In the genomic region with DNA sequence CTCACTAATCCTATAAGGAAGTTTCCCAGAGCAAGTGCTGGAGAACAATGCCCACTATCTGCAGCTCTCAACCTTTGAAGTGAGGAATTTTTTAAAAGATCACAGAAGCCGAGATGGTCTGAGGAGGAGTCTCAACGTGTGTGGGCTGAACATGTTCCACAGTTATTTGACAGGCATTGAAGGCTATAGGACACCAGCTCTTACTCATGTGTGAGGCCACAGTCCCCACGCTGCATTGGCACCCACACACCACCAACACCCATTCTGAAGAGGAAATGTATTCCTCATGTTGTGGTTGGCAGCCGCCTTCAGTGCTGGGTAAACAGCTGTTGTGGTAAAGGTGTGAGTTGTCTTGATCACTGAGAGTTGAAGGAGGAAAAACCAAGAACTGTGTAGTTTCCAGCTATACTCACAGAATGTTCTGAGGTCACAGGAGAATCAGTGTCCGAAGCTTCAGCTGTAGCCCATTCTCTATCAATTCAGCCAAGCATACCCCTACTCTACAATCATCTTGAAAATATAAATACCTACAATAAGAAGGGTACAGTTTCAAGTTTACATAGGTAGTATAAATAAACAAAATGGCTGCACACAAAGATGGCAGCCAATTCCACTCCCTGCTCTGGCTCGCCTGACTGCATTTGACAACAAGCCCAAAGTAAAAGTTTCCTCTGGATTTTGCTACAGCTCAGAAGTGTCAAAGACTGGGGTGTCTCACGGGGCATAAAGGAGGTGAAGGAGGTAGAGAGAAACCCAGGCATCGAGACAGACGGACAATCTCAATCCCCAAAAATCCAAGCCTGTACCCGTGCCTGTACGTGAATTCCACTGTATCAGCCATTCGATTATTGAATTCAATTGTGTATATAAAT, we compare ENCODE assay signal across 9 cellular contexts. TPM values are rescaled to one million over a fixed set of nuclear protein-coding genes. Genes with fewer than 3 reads are reported as not detected.
A peak's percentile ranks its signal among the peaks of the same experiment; 100 is the strongest.
DNase-seq lines count a peak whose midpoint lies in the region; ATAC-seq and TF ChIP-seq lines count a peak whose summit lies in the region.
"Had no signal": no experiment of that assay in that cellular context is flagged by ENCODE, and none has a peak within 500 bp of the region (broad histone marks: within the 10 kb centered on the region; RNA-seq: fewer than 3 reads in every experiment).

No MANE protein-coding gene starts in this region.

- H3K9me2 ChIP-seq in GM23338 (ENCODE audit: insufficient read depth): peaks cover 12% of the 10 kb centered on the region

- CTCF ChIA-PET in Calu3 (lab: Charles Lee): no interaction called here

- H3K27me3 Mint-ChIP-seq in Calu3 (ENCODE audit: unreplicated experiment) (no peaks in the 10 kb centered on the region), GM23338 (ENCODE audit: insufficient read depth, low read depth, poor library complexity) (no peaks in the 10 kb centered on the region)

- H2AFZ ChIP-seq in GM23338: no peak overlapping the region

- H3K4me3 Mint-ChIP-seq in Calu3 (ENCODE audit: low read depth, unreplicated experiment): no peak overlapping the region
- H3K4me3 Mint-ChIP-seq in GM23338: no peak overlapping the region

- H3K27ac ChIP-seq in lung (ENCODE audit: low read depth in 1 of 2, low read length in 1 of 2) (no peak overlapping the region), thymus (ENCODE audit: low read depth) (peak overlapping the region; percentile 87), GM23338 (ENCODE audit: low read depth) (no peak overlapping the region)

- H3K36me3 Mint-ChIP-seq in Calu3 (ENCODE audit: insufficient read depth, unreplicated experiment) (no peaks in the 10 kb centered on the region), GM23338 (ENCODE audit: low read depth) (peaks cover 3% of the 10 kb centered on the region; the same call in 1 of the 3 replicates)

- TF ChIP-seq CTCF in lung (IDR thresholded peaks at IDR 0.05; ENCODE audit: control extremely low read depth, extremely low read depth): no peak
- TF ChIP-seq CTCF in Calu3 (IDR thresholded peaks at IDR 0.05; ENCODE audit: unreplicated experiment): no peak
- 0 out of 4 replicates have a peak, but pooled peaks of 1 of the 2 experiments have one; percentile 3 for TF ChIP-seq CTCF in GM23338 (conservative IDR thresholded peaks at IDR 0.05; ENCODE audit: low read depth in 2 of 2)

- H3K36me3 ChIP-seq in lung (ENCODE audit: control insufficient read depth in 2 of 2, insufficient read depth in 2 of 2, low read length in 2 of 2) (no peaks in the 10 kb centered on the region), thymus (ENCODE audit: control insufficient read depth, insufficient read depth) (no peaks in the 10 kb centered on the region), GM23338 (ENCODE audit: insufficient read depth) (no peaks in the 10 kb centered on the region)

- H4K20me1 ChIP-seq in GM23338 (replicated peaks; ENCODE audit: insufficient read depth): no peaks in the 10 kb centered on the region

- WGBS in lung, 2 donors: 81 to 82% methylated on average over 12 of the region's 12 CpGs
- 58% methylated on average over 12 of the region's 12 CpGs for WGBS in thymus

- peak; percentile 76 for ATAC-seq in GM19438 (IDR thresholded peaks at IDR 0.05; ENCODE audit: low read depth, unreplicated experiment)
- ATAC-seq in HG03432 (IDR thresholded peaks at IDR 0.05; ENCODE audit: unreplicated experiment): peak; percentile 96
- peak; percentile 27 for ATAC-seq in lung (ENCODE audit: insufficient read depth, low FRiP score)
- ATAC-seq in GM23338: no peak

- BruUV-seq in Calu3 (replicated peaks; lab: Mats Ljungman, UMichigan): no TSS peak

- DNase-seq in activated CD8-positive, alpha-beta memory T cell treated with anti-CD3 and anti-CD28 coated beads, Interleukin-2, amount 50 U/mL, for 24 hours (ENCODE audit: extremely low read depth): peak; percentile 78
- DNase-seq in lung (ENCODE audit: low spot score) (no peak), Calu3 (no peak), NOMO-1 treated with DMSO at 0.1 percent for 48 hours (lab: John Stamatoyannopoulos, UW; ENCODE audit: unreplicated experiment) (no peak), GM23338 (ENCODE audit: low spot score) (no peak)

- H3K4me1 ChIP-seq in lung (ENCODE audit: control insufficient read depth in 2 of 2, insufficient read depth in 2 of 2, low read length in 2 of 2) (no peaks in the 10 kb centered on the region), thymus (ENCODE audit: control insufficient read depth, insufficient read depth, low read length) (peaks cover 5% of the 10 kb centered on the region), GM23338 (ENCODE audit: insufficient read depth) (no peaks in the 10 kb centered on the region)

- no peaks in the 10 kb centered on the region for H3F3A ChIP-seq in GM23338 (replicated peaks; ENCODE audit: low read depth)

- H3K4me3 ChIP-seq in lung: no peak overlapping the region
- H3K4me3 ChIP-seq in thymus (ENCODE audit: low read length): no peak overlapping the region
- no peak overlapping the region for H3K4me3 ChIP-seq in GM23338

- H3K9me3 Mint-ChIP-seq in Calu3 (ENCODE audit: low read depth, unreplicated experiment) (no peaks in the 10 kb centered on the region), GM23338 (no peaks in the 10 kb centered on the region)

- H3K4me1 Mint-ChIP-seq in Calu3 (ENCODE audit: low read depth, unreplicated experiment) (no peaks in the 10 kb centered on the region), GM23338 (peaks cover 5% of the 10 kb centered on the region; the same call in 2 of the 3 replicates)

- H3K27me3 ChIP-seq in lung (ENCODE audit: control insufficient read depth, insufficient read depth): no peaks in the 10 kb centered on the region
- H3K27me3 ChIP-seq in thymus (ENCODE audit: control insufficient read depth, insufficient read depth): no peaks in the 10 kb centered on the region
- H3K27me3 ChIP-seq in GM23338 (ENCODE audit: insufficient read depth): no peaks in the 10 kb centered on the region

- H3K27ac Mint-ChIP-seq in Calu3 (ENCODE audit: unreplicated experiment) (no peak overlapping the region), GM23338 (no peak overlapping the region)

- H3K9me3 ChIP-seq in lung (ENCODE audit: control insufficient read depth in 2 of 2, insufficient read depth in 1 of 2, low read length in 1 of 2) (no peaks in the 10 kb centered on the region), thymus (ENCODE audit: control insufficient read depth) (no peaks in the 10 kb centered on the region)

- H3K79me2 ChIP-seq in GM23338 (replicated peaks; ENCODE audit: insufficient read depth): no peaks in the 10 kb centered on the region

- H3K4me2 ChIP-seq in GM23338: no peak overlapping the region

- intact Hi-C loops in Calu3 (cut with micrococcal nuclease; ENCODE audit: unreplicated experiment): no loop called here

TF ChIP-seq in GM23338, 12 proteins besides CTCF, POLR2A, EP300 and RAD21 (continues in another document):
- no peak for TF ChIP-seq ZNF331 (CRISPR knock-in tag; IDR thresholded peaks at IDR 0.05; ENCODE audit: low read depth)
- TF ChIP-seq, protein P1, sequence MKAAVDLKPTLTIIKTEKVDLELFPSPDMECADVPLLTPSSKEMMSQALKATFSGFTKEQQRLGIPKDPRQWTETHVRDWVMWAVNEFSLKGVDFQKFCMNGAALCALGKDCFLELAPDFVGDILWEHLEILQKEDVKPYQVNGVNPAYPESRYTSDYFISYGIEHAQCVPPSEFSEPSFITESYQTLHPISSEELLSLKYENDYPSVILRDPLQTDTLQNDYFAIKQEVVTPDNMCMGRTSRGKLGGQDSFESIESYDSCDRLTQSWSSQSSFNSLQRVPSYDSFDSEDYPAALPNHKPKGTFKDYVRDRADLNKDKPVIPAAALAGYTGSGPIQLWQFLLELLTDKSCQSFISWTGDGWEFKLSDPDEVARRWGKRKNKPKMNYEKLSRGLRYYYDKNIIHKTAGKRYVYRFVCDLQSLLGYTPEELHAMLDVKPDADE (IDR thresholded peaks at IDR 0.05): no peak
- no peak for TF ChIP-seq EZH2 (IDR thresholded peaks at IDR 0.05; ENCODE audit: low read depth, unreplicated experiment)
- TF ChIP-seq POLR2AphosphoS5 (IDR thresholded peaks at IDR 0.05; ENCODE audit: low read depth): no peak
- TF ChIP-seq EZH2phosphoT487 (IDR thresholded peaks at IDR 0.05; ENCODE audit: unreplicated experiment): no peak
- TF ChIP-seq STAT1 (IDR thresholded peaks at IDR 0.05; ENCODE audit: unreplicated experiment): no peak
- TF ChIP-seq, protein P2, sequence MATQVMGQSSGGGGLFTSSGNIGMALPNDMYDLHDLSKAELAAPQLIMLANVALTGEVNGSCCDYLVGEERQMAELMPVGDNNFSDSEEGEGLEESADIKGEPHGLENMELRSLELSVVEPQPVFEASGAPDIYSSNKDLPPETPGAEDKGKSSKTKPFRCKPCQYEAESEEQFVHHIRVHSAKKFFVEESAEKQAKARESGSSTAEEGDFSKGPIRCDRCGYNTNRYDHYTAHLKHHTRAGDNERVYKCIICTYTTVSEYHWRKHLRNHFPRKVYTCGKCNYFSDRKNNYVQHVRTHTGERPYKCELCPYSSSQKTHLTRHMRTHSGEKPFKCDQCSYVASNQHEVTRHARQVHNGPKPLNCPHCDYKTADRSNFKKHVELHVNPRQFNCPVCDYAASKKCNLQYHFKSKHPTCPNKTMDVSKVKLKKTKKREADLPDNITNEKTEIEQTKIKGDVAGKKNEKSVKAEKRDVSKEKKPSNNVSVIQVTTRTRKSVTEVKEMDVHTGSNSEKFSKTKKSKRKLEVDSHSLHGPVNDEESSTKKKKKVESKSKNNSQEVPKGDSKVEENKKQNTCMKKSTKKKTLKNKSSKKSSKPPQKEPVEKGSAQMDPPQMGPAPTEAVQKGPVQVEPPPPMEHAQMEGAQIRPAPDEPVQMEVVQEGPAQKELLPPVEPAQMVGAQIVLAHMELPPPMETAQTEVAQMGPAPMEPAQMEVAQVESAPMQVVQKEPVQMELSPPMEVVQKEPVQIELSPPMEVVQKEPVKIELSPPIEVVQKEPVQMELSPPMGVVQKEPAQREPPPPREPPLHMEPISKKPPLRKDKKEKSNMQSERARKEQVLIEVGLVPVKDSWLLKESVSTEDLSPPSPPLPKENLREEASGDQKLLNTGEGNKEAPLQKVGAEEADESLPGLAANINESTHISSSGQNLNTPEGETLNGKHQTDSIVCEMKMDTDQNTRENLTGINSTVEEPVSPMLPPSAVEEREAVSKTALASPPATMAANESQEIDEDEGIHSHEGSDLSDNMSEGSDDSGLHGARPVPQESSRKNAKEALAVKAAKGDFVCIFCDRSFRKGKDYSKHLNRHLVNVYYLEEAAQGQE (IDR thresholded peaks at IDR 0.05; ENCODE audit: unreplicated experiment): no peak
- no peak for TF ChIP-seq NANOG (IDR thresholded peaks at IDR 0.05; ENCODE audit: borderline replicate concordance)
- no peak for TF ChIP-seq JUNB (IDR thresholded peaks at IDR 0.05; ENCODE audit: unreplicated experiment)
- TF ChIP-seq CREB1 (CRISPR knock-in tag; IDR thresholded peaks at IDR 0.05; ENCODE audit: low read depth): no peak
- no peak for TF ChIP-seq ZNF114 (CRISPR knock-in tag; IDR thresholded peaks at IDR 0.05)

RNA-seq across cellular contexts. Expression of a gene that starts 12.1 kb away (rescaled TPM):
- total RNA-seq in lung: 1 to 10 TPM; 2.5 to 6.3 TPM
- 1 to 10 TPM in 1 of 2 donors, under 1 TPM in 1; 0.49 to 3.0 TPM for polyA plus RNA-seq in lung
- 4.1 TPM for polyA plus RNA-seq in thymus
- total RNA-seq in Calu3 (2022): 0.85 and 1.5 TPM in 2 replicates
- 0.04 TPM in 1 of 2 replicates, not detected in the other for total RNA-seq in GM23338 (2014; rRNA removed; shearing (Covaris generic))
- polyA plus RNA-seq in GM23338 (2016; fragmentation: Nextera tagmentation; extraction: Ambion mirVana): 0.19 TPM in 1 of 2 replicates, not detected in the other
- total RNA-seq: kidney epithelial cell had no signal
